30 cellular contexts compared by ENCODE assay signal in the genomic region with DNA sequence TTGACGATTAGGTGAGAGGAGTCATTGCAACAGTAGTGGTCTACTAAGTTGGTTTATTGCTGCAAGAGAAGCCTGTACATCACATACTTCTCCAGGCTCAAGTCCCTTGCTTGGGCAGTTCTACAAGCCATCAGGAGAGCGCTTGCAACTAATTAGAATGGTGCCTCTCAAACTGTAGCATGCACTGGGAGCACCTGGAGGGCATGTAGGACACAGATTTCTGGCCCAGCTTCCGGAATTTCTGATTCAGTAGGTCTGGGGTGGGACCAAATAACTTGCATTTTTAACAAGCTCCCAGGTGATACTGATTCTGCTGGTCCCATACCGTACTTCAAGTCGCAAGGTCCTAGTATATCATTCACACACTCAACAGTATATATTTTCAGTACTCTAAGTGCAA.
"Had no signal": no experiment of that assay in that cellular context is flagged by ENCODE, and none has a peak within 500 bp of the region (broad histone marks: within the 10 kb centered on the region; RNA-seq: fewer than 3 reads in every experiment).

No MANE protein-coding gene starts in this region.

- H3K4me3 ChIP-seq: adrenal gland, ascending aorta, breast epithelium, cardiac muscle cell, colonic mucosa, esophagus squamous epithelium, gastroesophageal sphincter, heart right ventricle had no signal

- H3K9me3 ChIP-seq: adrenal gland, ascending aorta, breast epithelium, colonic mucosa, esophagus squamous epithelium, gastroesophageal sphincter, heart right ventricle had no signal

- FAIRE-seq: endometrium, endothelial cell of umbilical vein had no signal

- ATAC-seq: activated CD4-positive, alpha-beta T cell treated with anti-CD3 and anti-CD28 coated beads for 36 hours; activated CD8-positive, alpha-beta memory T cell treated with anti-CD3 and anti-CD28 coated beads, Interleukin-2, amount 10 ng/mL, durations not matched to agents 7 days and 5 days; activated CD8-positive, alpha-beta T cell treated with anti-CD3 and anti-CD28 coated beads, Interleukin-2, amount 10 ng/mL, durations not matched to agents 7 days and 5 days; activated naive CD8-positive, alpha-beta T cell treated with anti-CD3 and anti-CD28 coated beads, Interleukin-2, amount 50 U/mL, for 24 hours; gastroesophageal sphincter; heart right ventricle had no signal

- H3K27ac ChIP-seq: adrenal gland, ascending aorta, breast epithelium, cardiac muscle cell, colonic mucosa, epithelial cell of prostate, esophagus squamous epithelium, gastroesophageal sphincter, heart right ventricle had no signal

- H3K36me3 ChIP-seq: adrenal gland, ascending aorta, breast epithelium, cardiac muscle cell, colonic mucosa, esophagus squamous epithelium, gastroesophageal sphincter, heart right ventricle had no signal

- DNase-seq: activated CD4-positive, alpha-beta memory T cell treated with anti-CD3 and anti-CD28 coated beads for 36 hours; activated CD4-positive, alpha-beta T cell treated with anti-CD3 and anti-CD28 coated beads for 36 hours; activated CD4-positive, alpha-beta T cell treated with anti-CD3 and anti-CD28 coated beads, Interleukin-2, amount 10 ng/mL, durations not matched to agents 24 days and 14 days; activated CD4-positive, CD25-positive, alpha-beta regulatory T cell; activated CD4-positive, CD25-positive, alpha-beta regulatory T cell treated with anti-CD3 and anti-CD28 coated beads, Interleukin-2, amount 50 U/mL, for 72 hours; activated CD8-positive, alpha-beta memory T cell treated with anti-CD3 and anti-CD28 coated beads, Interleukin-2, amount 10 ng/mL, durations not matched to agents 7 days and 5 days; activated CD8-positive, alpha-beta memory T cell treated with anti-CD3 and anti-CD28 coated beads, Interleukin-2, amount 50 U/mL, for 4 hours; activated CD8-positive, alpha-beta T cell treated with anti-CD3 and anti-CD28 coated beads, Interleukin-2, amount 10 ng/mL, durations not matched to agents 7 days and 5 days; activated effector memory CD4-positive, alpha-beta T cell treated with anti-CD3 and anti-CD28 coated beads, Interleukin-2, amount 50 U/mL, for 16 hours; activated naive CD4-positive, alpha-beta T cell treated with anti-CD3 and anti-CD28 coated beads for 36 hours; activated naive CD8-positive, alpha-beta T cell treated with anti-CD3 and anti-CD28 coated beads for 36 hours; activated naive CD8-positive, alpha-beta T cell treated with anti-CD3 and anti-CD28 coated beads, Interleukin-2, amount 50 U/mL, for 24 hours; activated T-cell treated with anti-CD3 and anti-CD28 coated beads, Interleukin-2, amount 50 U/mL, for 1 hour; activated T-cell treated with anti-CD3 and anti-CD28 coated beads, Interleukin-2, amount 50 U/mL, for 48 hours; adrenal gland; central memory CD4-positive, alpha-beta T cell; cerebellar nuclear complex; colonic mucosa; effector CD8-positive, alpha-beta T cell; esophagus squamous epithelium; foreskin melanocyte; heart right ventricle; T-helper 2 cell had no signal

- H3K27me3 ChIP-seq: adrenal gland, ascending aorta, breast epithelium, cardiac muscle cell, colonic mucosa, esophagus squamous epithelium, gastroesophageal sphincter had no signal

- H3K4me1 ChIP-seq: adrenal gland, ascending aorta, breast epithelium, colonic mucosa, esophagus squamous epithelium, gastroesophageal sphincter, heart right ventricle had no signal
